In the genomic region with DNA sequence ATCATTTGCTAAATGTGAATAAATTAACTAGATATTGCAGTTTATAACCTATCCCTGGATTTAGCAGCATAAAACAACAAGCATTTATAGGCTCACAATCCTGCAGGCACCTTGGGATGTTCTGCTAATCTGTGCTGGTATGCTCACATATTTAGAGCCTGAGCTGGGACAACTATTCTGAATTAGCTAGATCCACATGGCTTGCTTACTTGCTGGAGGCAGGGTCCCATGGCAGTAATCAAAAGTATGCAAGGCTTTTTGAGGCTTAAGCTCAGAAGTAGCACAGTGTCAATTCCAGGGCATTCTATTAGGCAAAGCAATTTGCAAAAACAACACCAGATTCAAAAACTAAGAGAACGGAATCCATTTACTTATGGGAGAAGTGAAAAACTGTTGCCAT, we compare ENCODE assay signal across 18 cellular contexts.
DNase-seq lines count a peak whose midpoint lies in the region; ATAC-seq and TF ChIP-seq lines count a peak whose summit lies in the region.
"Had no signal": no experiment of that assay in that cellular context is flagged by ENCODE, and none has a peak within 500 bp of the region (broad histone marks: within the 10 kb centered on the region; RNA-seq: fewer than 3 reads in every experiment).

No MANE protein-coding gene starts in this region.

- H3K9me2 ChIP-seq in GM23338 (ENCODE audit: insufficient read depth) = no peaks in the 10 kb centered on the region

- no peak overlapping the region for H3K9ac ChIP-seq in adipocyte (ENCODE audit: low read length)
- H3K9ac ChIP-seq in neural progenitor cell = no peak overlapping the region
- H3K9ac ChIP-seq: BLaER1 treated with 17β-estradiol and CSF1 and Interleukin-3, amounts not matched to agents 10 nM and 100 nM had no signal

- H4K20me1 ChIP-seq in GM23338 (replicated peaks; ENCODE audit: insufficient read depth) (no peaks in the 10 kb centered on the region), neural progenitor cell (ENCODE audit: low read depth) (no peaks in the 10 kb centered on the region)
- H4K20me1 ChIP-seq: BLaER1 treated with 17β-estradiol and CSF1 and Interleukin-3, amounts not matched to agents 10 nM and 100 nM had no signal

- H3K9me3 ChIP-seq in adipocyte (ENCODE audit: control insufficient read depth, low read length) (no peaks in the 10 kb centered on the region), neural progenitor cell (ENCODE audit: low read depth) (no peaks in the 10 kb centered on the region), SJCRH30 (replicated peaks) (no peaks in the 10 kb centered on the region; the same call in 1 of the 2 replicates)
- H3K9me3 ChIP-seq: BLaER1 treated with 17β-estradiol and CSF1 and Interleukin-3, amounts not matched to agents 10 nM and 100 nM had no signal

- H3K9me3 Mint-ChIP-seq in GM23338 = no peaks in the 10 kb centered on the region
- no peaks in the 10 kb centered on the region for H3K9me3 Mint-ChIP-seq in neural progenitor cell
- H3K9me3 Mint-ChIP-seq: CD8-positive, alpha-beta T cell had no signal

- no peak for ATAC-seq in GM23338
- ATAC-seq: CD8-positive, alpha-beta T cell; GM12878; HCT116 had no signal

- H3K4me3 Mint-ChIP-seq in GM23338 = no peak overlapping the region
- H3K4me3 Mint-ChIP-seq in neural progenitor cell = no peak overlapping the region
- H3K4me3 Mint-ChIP-seq: B cell; CD8-positive, alpha-beta T cell; HFFc6 had no signal

- no peaks in the 10 kb centered on the region for H3K36me3 Mint-ChIP-seq in GM23338 (ENCODE audit: low read depth)
- no peaks in the 10 kb centered on the region for H3K36me3 Mint-ChIP-seq in neural progenitor cell
- H3K36me3 Mint-ChIP-seq: CD8-positive, alpha-beta T cell had no signal

- no peaks in the 10 kb centered on the region for H3K79me2 ChIP-seq in GM23338 (replicated peaks; ENCODE audit: insufficient read depth)
- H3K79me2 ChIP-seq in neural progenitor cell (ENCODE audit: low read depth) = no peaks in the 10 kb centered on the region

- peak; percentile 5 for DNase-seq in GM23338 (ENCODE audit: low spot score)
- peak; percentile 2 for DNase-seq in adipocyte (ENCODE audit: low read depth)
- peak; percentile 39 for DNase-seq in neural progenitor cell (ENCODE audit: low spot score)
- no peak for DNase-seq in SJCRH30
- no peak for DNase-seq in activated CD8-positive, alpha-beta memory T cell treated with anti-CD3 and anti-CD28 coated beads, Interleukin-2, amount 50 U/mL, for 48 hours
- no peak for DNase-seq in SHP77 (lab: John Stamatoyannopoulos, UW)
- DNase-seq: Calu3; CD8-positive, alpha-beta T cell; DMS 273 treated with DMSO at 0.1 percent for 48 hours; DMS53; DND-41; EL; HFFc6 had no signal

- TF ChIP-seq CTCF in GM23338 (conservative IDR thresholded peaks at IDR 0.05; ENCODE audit: low read depth in 2 of 2) (no peak), neural progenitor cell (IDR thresholded peaks at IDR 0.05) (no peak)

- H3K36me3 ChIP-seq in GM23338 (ENCODE audit: insufficient read depth) (no peaks in the 10 kb centered on the region), adipocyte (ENCODE audit: control insufficient read depth, insufficient read depth, low read length, severe bottlenecking) (no peaks in the 10 kb centered on the region), neural progenitor cell (no peaks in the 10 kb centered on the region), SJCRH30 (no peaks in the 10 kb centered on the region)
- H3K36me3 ChIP-seq: BLaER1 treated with 17β-estradiol and CSF1 and Interleukin-3, amounts not matched to agents 10 nM and 100 nM had no signal

- no peaks in the 10 kb centered on the region for H3K27me3 ChIP-seq in GM23338 (ENCODE audit: insufficient read depth)
- H3K27me3 ChIP-seq in adipocyte (replicated peaks; ENCODE audit: control insufficient read depth, insufficient read depth, low read length) = no peaks in the 10 kb centered on the region
- H3K27me3 ChIP-seq in neural progenitor cell = no peaks in the 10 kb centered on the region
- no peaks in the 10 kb centered on the region for H3K27me3 ChIP-seq in SJCRH30
- H3K27me3 ChIP-seq: BLaER1 treated with 17β-estradiol and CSF1 and Interleukin-3, amounts not matched to agents 10 nM and 100 nM had no signal

- H3K27ac ChIP-seq in GM23338 (ENCODE audit: low read depth) (no peak overlapping the region), neural progenitor cell (no peak overlapping the region), SJCRH30 (no peak overlapping the region)
- H3K27ac ChIP-seq: BLaER1 treated with 17β-estradiol and CSF1 and Interleukin-3, amounts not matched to agents 10 nM and 100 nM; HL-60 had no signal

- H3K27ac Mint-ChIP-seq in GM23338 = no peak overlapping the region; the same call in 1 of the 2 replicates
- H3K27ac Mint-ChIP-seq in neural progenitor cell = no peak overlapping the region
- H3K27ac Mint-ChIP-seq: B cell; CD8-positive, alpha-beta T cell; HFFc6 had no signal

- H3K4me1 ChIP-seq in GM23338 (ENCODE audit: insufficient read depth) (no peaks in the 10 kb centered on the region), adipocyte (ENCODE audit: control insufficient read depth, insufficient read depth, low read length) (no peaks in the 10 kb centered on the region), neural progenitor cell (no peaks in the 10 kb centered on the region), SJCRH30 (no peaks in the 10 kb centered on the region)
- H3K4me1 ChIP-seq: BLaER1 treated with 17β-estradiol and CSF1 and Interleukin-3, amounts not matched to agents 10 nM and 100 nM had no signal

- H2AFZ ChIP-seq in GM23338 (no peak overlapping the region), neural progenitor cell (replicated peaks) (no peak overlapping the region)

- H3K27me3 Mint-ChIP-seq in GM23338 (ENCODE audit: insufficient read depth, low read depth, poor library complexity) (no peaks in the 10 kb centered on the region), neural progenitor cell (ENCODE audit: insufficient read depth, low read depth) (no peaks in the 10 kb centered on the region)
- H3K27me3 Mint-ChIP-seq: B cell had no signal

- no peaks in the 10 kb centered on the region for H3F3A ChIP-seq in GM23338 (replicated peaks; ENCODE audit: low read depth)
- H3F3A ChIP-seq in neural progenitor cell (ENCODE audit: low read depth) = no peaks in the 10 kb centered on the region

- H3K4me3 ChIP-seq in GM23338 (no peak overlapping the region), adipocyte (ENCODE audit: low read length) (no peak overlapping the region), neural progenitor cell (no peak overlapping the region), SJCRH30 (no peak overlapping the region)
- H3K4me3 ChIP-seq: BLaER1 treated with 17β-estradiol and CSF1 and Interleukin-3, amounts not matched to agents 10 nM and 100 nM; GM12878 had no signal

- no peak overlapping the region for H3K4me2 ChIP-seq in GM23338
- H3K4me2 ChIP-seq in neural progenitor cell = no peak overlapping the region
- H3K4me2 ChIP-seq: BLaER1 treated with 17β-estradiol and CSF1 and Interleukin-3, amounts not matched to agents 10 nM and 100 nM had no signal

- H3K4me1 Mint-ChIP-seq in GM23338 (no peaks in the 10 kb centered on the region), neural progenitor cell (peaks cover 2% of the 10 kb centered on the region)
- H3K4me1 Mint-ChIP-seq: B cell had no signal

TF ChIP-seq in GM23338, 12 proteins besides CTCF, POLR2A, EP300 and RAD21:
- TF ChIP-seq STAT1 (IDR thresholded peaks at IDR 0.05; ENCODE audit: unreplicated experiment) = no peak

Comparison
In these comparisons a context has a peak if more than half of its experiments do, and no peak if none do; other contexts are left out.
1. DNase-seq: peak in GM23338 (single experiment), adipocyte (single experiment) and neural progenitor cell (single experiment); none in SJCRH30 (0 of 2), activated CD8-positive, alpha-beta memory T cell treated with anti-CD3 and anti-CD28 coated beads, Interleukin-2, amount 50 U/mL, for 48 hours (single experiment) and SHP77 (0 of 2).